Comparison of ENCODE assay signal across 8 cellular contexts in the genomic region with DNA sequence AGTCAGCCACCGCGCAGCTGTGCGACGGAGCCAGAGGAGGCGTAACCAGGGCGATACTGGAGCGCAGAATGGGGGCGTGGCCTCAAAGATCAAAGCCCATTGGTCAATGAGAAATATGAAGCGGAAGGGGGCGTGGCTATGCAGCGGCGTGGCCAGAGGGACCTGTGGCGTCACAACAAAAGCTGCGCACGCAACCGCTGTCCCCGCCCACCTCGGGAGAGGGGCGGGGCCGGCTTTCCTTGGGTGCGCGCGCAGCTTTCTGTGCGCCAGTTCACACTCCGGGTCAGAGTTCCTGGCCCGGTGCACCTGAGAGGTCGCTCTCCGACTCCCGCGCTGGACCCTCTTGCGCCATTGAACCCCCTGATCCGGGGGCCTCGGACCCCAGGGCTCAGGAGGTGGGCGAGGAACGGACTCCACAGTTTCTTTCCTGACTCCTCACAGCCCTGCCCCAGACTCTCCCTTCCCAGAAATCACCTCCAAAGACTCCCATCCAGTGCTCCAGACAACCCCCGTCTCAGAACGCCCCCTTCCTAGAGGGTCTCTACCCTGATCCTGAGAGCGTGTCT. TPM values are rescaled to one million over a fixed set of nuclear protein-coding genes. Genes with fewer than 3 reads are reported as not detected.
A peak's percentile ranks its signal among the peaks of the same experiment; 100 is the strongest.
DNase-seq lines count a peak whose midpoint lies in the region; ATAC-seq and TF ChIP-seq lines count a peak whose summit lies in the region.

A gene (plus strand): TSS at position 269 of the 566 bp plus-strand sequence.

- H3K4me1 ChIP-seq in PC-3 (ENCODE audit: insufficient read depth, low read length), result peaks cover 23% of the 10 kb centered on the region

- peak within 1 kb of the TSS; percentile 88 for H3K4me3 ChIP-seq in Jurkat, Clone E6-1 (ENCODE audit: low read length)
- H3K4me3 ChIP-seq in PC-3 (ENCODE audit: low read length), result peak within 1 kb of the TSS; percentile 99

- no peaks in the 10 kb centered on the region for H4K20me1 ChIP-seq in PC-3 (ENCODE audit: low read length)

- TF ChIP-seq CTCF in PC-3 (conservative IDR thresholded peaks at IDR 0.05; ENCODE audit: low read depth, low read length), result no peak

- H3K4me2 ChIP-seq in PC-3 (ENCODE audit: low read length), result peak within 1 kb of the TSS; percentile 98

- no peaks in the 10 kb centered on the region for H3K9me2 ChIP-seq in PC-3 (replicated peaks; ENCODE audit: low read length)

- no peaks in the 10 kb centered on the region; the same call in 1 of the 2 replicates for H3K36me3 ChIP-seq in PC-3 (ENCODE audit: low read depth, low read length)

- peak within 1 kb of the TSS; percentile 98 for H3K9ac ChIP-seq in PC-3 (ENCODE audit: low read length)

- H2AFZ ChIP-seq in PC-3 (ENCODE audit: low read length), result peak within 1 kb of the TSS; percentile 89

- peak; percentile 92 for ATAC-seq in GM21717 (IDR thresholded peaks at IDR 0.05; ENCODE audit: unreplicated experiment)
- ATAC-seq in PC-3, result peak; percentile 90

- no TSS peak for BruUV-seq in PC-3 (replicated peaks; lab: Mats Ljungman, UMichigan)

- intact Hi-C loops in PC-3 (cut with micrococcal nuclease), result loop anchor here (5.0 kb wide), 1 partner anchor 74 kb away; a partner anchor contains a TSS

- DNase-seq in DMS53 (lab: John Stamatoyannopoulos, UW) (peak; percentile 100), PC-3 (peak; percentile 98), activated T-cell treated with anti-CD3 and anti-CD28 coated beads for 48 hours (ENCODE audit: low read depth) (peak; percentile 99), epithelial cell of prostate (ENCODE audit: low read depth, low spot score) (peak; percentile 91), mucosa of gallbladder (ENCODE audit: low spot score) (peak; percentile 100)
- peak; percentile 99 for DNase-seq in Jurkat, Clone E6-1 (ENCODE audit: low read depth, low spot score)
- DNase-seq in stimulated activated CD8-positive, alpha-beta memory T cell treated with anti-CD3 and anti-CD28 coated beads, Interleukin-4, amount 100 ng/mL, for 24 hours (ENCODE audit: low read depth), result peak; percentile 99

- H3K27ac ChIP-seq in PC-3 (ENCODE audit: low read length) (peak within 1 kb of the TSS; percentile 43), epithelial cell of prostate (peak within 1 kb of the TSS; percentile 64)

- peaks cover 6% of the 10 kb centered on the region for H3F3A ChIP-seq in PC-3 (ENCODE audit: low read length, unreplicated experiment)

- H3K9me3 ChIP-seq in PC-3 (ENCODE audit: low read length), result no peaks in the 10 kb centered on the region

- CTCF ChIA-PET in PC-3 (lab: Charles Lee), result interaction anchor here (0.8 kb wide), 1 partner anchor 66 kb away, joined by 5 read pairs; no protein-coding TSS in a partner anchor

- POLR2A ChIA-PET in PC-3 (lab: Charles Lee; ENCODE audit: unreplicated experiment), result interaction anchor here (0.5 kb wide), 1 partner anchor 1899 kb away, joined by 6 read pairs; no protein-coding TSS in a partner anchor

- H3K27me3 ChIP-seq in PC-3 (ENCODE audit: low read length), result no peaks in the 10 kb centered on the region

- peaks cover 41% of the 10 kb centered on the region for H3K79me2 ChIP-seq in PC-3 (ENCODE audit: low read length)

RNA-seq across cellular contexts. Expression of the gene that starts here (rescaled TPM):
- polyA plus RNA-seq in Jurkat, Clone E6-1 (2012; ENCODE audit: insufficient read depth, insufficient read length), result 62.3 TPM
- total RNA-seq in PC-3 (2014; rRNA removed) (63.1 and 66.8 TPM in 2 replicates), mucosa of gallbladder (26.9 TPM)

Comparison
In these comparisons a context has a peak if more than half of its experiments do, and no peak if none do; other contexts are left out.
1. Peak in every context shown above with its lines: DNase-seq, ATAC-seq, H3K4me3 ChIP-seq and H3K27ac ChIP-seq.